Comparison of ENCODE assay signal across 15 cellular contexts in genomic region chr5:172155101-172155500, GRCh38. TPM values are rescaled to one million over a fixed set of nuclear protein-coding genes. Genes with fewer than 3 reads are reported as not detected.
"Had no signal": no experiment of that assay in that cellular context is flagged by ENCODE, and none has a peak within 500 bp of the region (broad histone marks: within the 10 kb centered on the region; RNA-seq: fewer than 3 reads in every experiment).

No MANE protein-coding gene starts in this region.

RNA-seq across cellular contexts. Expression of gene EFCAB9, which starts 38.9 kb away (rescaled TPM):
- total RNA-seq: activated CD8-positive, alpha-beta memory T cell treated with anti-CD3 and anti-CD28 coated beads for 36 hours; bronchial epithelial cell; colonic mucosa; dorsolateral prefrontal cortex; gastrocnemius medialis; left ventricle myocardium superior; lung microvascular endothelial cell; mucosa of gallbladder; omental fat pad; right cardiac atrium; stomach; thyroid gland; upper lobe of left lung; vagina had no signal
- polyA plus RNA-seq: adipose tissue, right cardiac atrium, stomach had no signal
